In genomic region chr2:60533114-60534033, GRCh38 we compare ENCODE assay signal across 9 cellular contexts. TPM values are rescaled to one million over a fixed set of nuclear protein-coding genes. Genes with fewer than 3 reads are reported as not detected.
DNase-seq lines count a peak whose midpoint lies in the region; ATAC-seq and TF ChIP-seq lines count a peak whose summit lies in the region.
"Had no signal": no experiment of that assay in that cellular context is flagged by ENCODE, and none has a peak within 500 bp of the region (broad histone marks: within the 10 kb centered on the region; RNA-seq: fewer than 3 reads in every experiment).

No MANE protein-coding gene starts in this region.

- 66 to 69% methylated on average over 13 of the region's 13 CpGs for WGBS in testis, 2 donors

- H3K27ac ChIP-seq in neural progenitor cell (no peak overlapping the region), testis (no peak overlapping the region)

- H3K27ac Mint-ChIP-seq in neural progenitor cell = no peak overlapping the region
- H3K27ac Mint-ChIP-seq in activated naive CD4-positive, alpha-beta T cell treated with anti-CD3 and anti-CD28 coated beads, Interleukin-2, amount 10 ng/mL, durations not matched to agents 7 days and 5 days = no peak overlapping the region

- CTCF ChIA-PET in activated naive CD4-positive, alpha-beta T cell treated with anti-CD3 and anti-CD28 coated beads, Interleukin-2, amount 10 ng/mL, durations not matched to agents 7 days and 5 days (lab: Charles Lee) = no interaction called here

- H2AFZ ChIP-seq in neural progenitor cell (replicated peaks) = peak overlapping the region; percentile 86

- H3K79me2 ChIP-seq in neural progenitor cell (ENCODE audit: low read depth) = peaks cover 23% of the 10 kb centered on the region

- intact Hi-C loops in testis (cut with DNase I; ENCODE audit: low total_unique reads) = no loop called here

- TF ChIP-seq CTCF in neural progenitor cell (IDR thresholded peaks at IDR 0.05) (no peak), testis (IDR thresholded peaks at IDR 0.05) (no peak)

- no peak overlapping the region for H3K9ac ChIP-seq in neural progenitor cell

- H3K4me1 ChIP-seq in neural progenitor cell (peaks cover 61% of the 10 kb centered on the region), testis (no peaks in the 10 kb centered on the region)

- H3K36me3 ChIP-seq in neural progenitor cell (no peaks in the 10 kb centered on the region), testis (ENCODE audit: low read depth, missing control alignments) (no peaks in the 10 kb centered on the region)

- no peak overlapping the region for H3K4me3 Mint-ChIP-seq in neural progenitor cell
- no peak overlapping the region for H3K4me3 Mint-ChIP-seq in activated naive CD4-positive, alpha-beta T cell treated with anti-CD3 and anti-CD28 coated beads, Interleukin-2, amount 10 ng/mL, durations not matched to agents 7 days and 5 days

- H3K36me3 Mint-ChIP-seq in neural progenitor cell = no peaks in the 10 kb centered on the region
- no peaks in the 10 kb centered on the region for H3K36me3 Mint-ChIP-seq in activated naive CD4-positive, alpha-beta T cell treated with anti-CD3 and anti-CD28 coated beads, Interleukin-2, amount 10 ng/mL, durations not matched to agents 7 days and 5 days

- H3K27me3 Mint-ChIP-seq in neural progenitor cell (ENCODE audit: insufficient read depth, low read depth) = peaks cover 5% of the 10 kb centered on the region
- peaks cover 50% of the 10 kb centered on the region for H3K27me3 Mint-ChIP-seq in activated naive CD4-positive, alpha-beta T cell treated with anti-CD3 and anti-CD28 coated beads, Interleukin-2, amount 10 ng/mL, durations not matched to agents 7 days and 5 days

- peaks cover 60% of the 10 kb centered on the region for H3K4me1 Mint-ChIP-seq in neural progenitor cell
- no peaks in the 10 kb centered on the region for H3K4me1 Mint-ChIP-seq in activated naive CD4-positive, alpha-beta T cell treated with anti-CD3 and anti-CD28 coated beads, Interleukin-2, amount 10 ng/mL, durations not matched to agents 7 days and 5 days

- H3K4me3 ChIP-seq in neural progenitor cell (no peak overlapping the region), testis (no peak overlapping the region)

- H4K20me1 ChIP-seq in neural progenitor cell (ENCODE audit: low read depth) = no peaks in the 10 kb centered on the region

- H3K9me3 ChIP-seq in neural progenitor cell (ENCODE audit: low read depth) = no peaks in the 10 kb centered on the region
- H3K9me3 ChIP-seq in testis = no peaks in the 10 kb centered on the region

- H3K27me3 ChIP-seq in neural progenitor cell (no peaks in the 10 kb centered on the region), testis (no peaks in the 10 kb centered on the region)

- peak; percentile 10 for DNase-seq in Caki2 (ENCODE audit: low read depth)
- peak; percentile 48 for DNase-seq in M059J (ENCODE audit: low read depth)
- DNase-seq in dedifferentiated amniotic fluid mesenchymal stem cell (ENCODE audit: extremely low spot score) = peak; percentile 42
- DNase-seq in neural progenitor cell (ENCODE audit: low spot score) = no peak
- DNase-seq in activated naive CD4-positive, alpha-beta T cell treated with anti-CD3 and anti-CD28 coated beads, Interleukin-2, amount 10 ng/mL, durations not matched to agents 7 days and 5 days = no peak
- DNase-seq in NOMO-1 treated with dmso at 0.1 percent for 144 hours (lab: John Stamatoyannopoulos, UW; ENCODE audit: unreplicated experiment) = no peak
- DNase-seq in testis = no peak
- DNase-seq: NCI-H2227 treated with DMSO at 0.1 percent for 48 hours had no signal

- TF ChIP-seq POLR2A in testis (IDR thresholded peaks at IDR 0.05) = no peak

- H3K9me3 Mint-ChIP-seq in neural progenitor cell = no peaks in the 10 kb centered on the region
- no peaks in the 10 kb centered on the region for H3K9me3 Mint-ChIP-seq in activated naive CD4-positive, alpha-beta T cell treated with anti-CD3 and anti-CD28 coated beads, Interleukin-2, amount 10 ng/mL, durations not matched to agents 7 days and 5 days

- ATAC-seq in HG02610 (IDR thresholded peaks at IDR 0.05; ENCODE audit: unreplicated experiment) = no peak

- H3K4me2 ChIP-seq in neural progenitor cell = peak overlapping the region; percentile 33

- no peaks in the 10 kb centered on the region for H3F3A ChIP-seq in neural progenitor cell (ENCODE audit: low read depth)

- in situ Hi-C loops in Caki2 (cut with HindIII; ENCODE audit: low pct_unique_long_range_greater_than_20kb, low sequenced_read_pairs) = no loop called here

RNA-seq across cellular contexts. Expression of gene BCL11A, which starts 20.1 kb away (rescaled TPM):
- total RNA-seq in Caki2 (2014; rRNA removed; shearing (Covaris generic); ENCODE audit: low replicate concordance) = not detected in 2 replicates
- total RNA-seq in M059J (2014; rRNA removed; shearing (Covaris generic)) = under 0.01 TPM in 1 of 2 replicates, not detected in the other
- total RNA-seq in neural progenitor cell (ENCODE audit: low replicate concordance) = 0.67 and 1.0 TPM in 2 replicates
- total RNA-seq in testis = 10 to 100 TPM in 1 of 2 donors, 1 to 10 TPM in 1; 4.1 to 11.6 TPM
- 5.1 TPM for polyA plus RNA-seq in testis (ENCODE audit: insufficient read depth, low read depth, low replicate concordance)

Comparison
In these comparisons a context has a peak if more than half of its experiments do, and no peak if none do; other contexts are left out.
1. DNase-seq: peak in Caki2 (single experiment), M059J (single experiment) and dedifferentiated amniotic fluid mesenchymal stem cell (single experiment); none in neural progenitor cell (single experiment), activated naive CD4-positive, alpha-beta T cell treated with anti-CD3 and anti-CD28 coated beads, Interleukin-2, amount 10 ng/mL, durations not matched to agents 7 days and 5 days (single experiment), NOMO-1 treated with dmso at 0.1 percent for 144 hours (single experiment) and testis (single experiment).